In the genomic region with DNA sequence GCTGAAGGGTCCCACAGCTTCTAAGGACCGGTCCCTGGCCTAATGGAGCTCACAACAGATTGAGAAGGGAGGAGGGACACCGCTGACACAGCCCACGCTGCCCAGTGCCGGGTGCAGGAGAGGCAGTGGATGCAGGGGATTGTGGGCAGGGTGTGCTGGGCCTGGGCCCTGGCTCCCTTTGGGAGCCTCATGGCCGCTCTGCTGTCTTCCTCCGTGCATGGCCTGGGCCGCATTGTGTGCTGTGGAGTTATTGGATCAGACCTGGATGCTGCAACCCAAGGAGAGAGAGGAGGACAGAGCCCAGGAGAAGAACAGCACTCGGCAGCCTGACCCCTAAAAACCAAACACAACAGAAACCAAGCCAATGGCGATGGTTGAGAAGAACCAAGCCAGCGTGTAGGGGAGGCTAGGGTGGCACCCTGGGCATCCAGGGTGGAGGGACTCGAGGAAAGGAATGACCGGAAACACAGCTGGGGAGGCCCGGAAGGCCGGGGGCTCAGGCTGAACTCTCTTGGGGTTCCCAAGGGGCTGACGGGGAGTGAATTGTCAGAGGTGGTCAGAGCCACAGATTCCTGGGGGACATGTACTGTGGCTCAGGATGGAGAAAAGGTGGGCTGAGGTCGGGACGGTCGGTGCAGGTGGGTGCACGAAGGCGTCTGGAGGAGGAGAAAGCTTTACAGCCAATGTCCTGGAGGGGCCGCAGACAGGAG, we compare ENCODE assay signal across 1 cellular context.
TF ChIP-seq lines count a peak whose summit lies in the region.

No MANE protein-coding gene starts in this region.

TF ChIP-seq in H1, 55 proteins besides CTCF, POLR2A, EP300 and RAD21:
- TF ChIP-seq, protein P1, sequence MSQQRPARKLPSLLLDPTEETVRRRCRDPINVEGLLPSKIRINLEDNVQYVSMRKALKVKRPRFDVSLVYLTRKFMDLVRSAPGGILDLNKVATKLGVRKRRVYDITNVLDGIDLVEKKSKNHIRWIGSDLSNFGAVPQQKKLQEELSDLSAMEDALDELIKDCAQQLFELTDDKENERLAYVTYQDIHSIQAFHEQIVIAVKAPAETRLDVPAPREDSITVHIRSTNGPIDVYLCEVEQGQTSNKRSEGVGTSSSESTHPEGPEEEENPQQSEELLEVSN (IDR thresholded peaks at IDR 0.05), result no peak
- TF ChIP-seq ATF3 (IDR thresholded peaks at IDR 0.05; ENCODE audit: insufficient read depth, low read depth, low read length), result no peak
- TF ChIP-seq SIX5 (IDR thresholded peaks at IDR 0.05; ENCODE audit: low read depth, low read length), result no peak
- TF ChIP-seq SIN3A (conservative IDR thresholded peaks at IDR 0.05 in 1 of 2, IDR thresholded peaks at IDR 0.05 in 1 of 2; ENCODE audit: low read depth in 1 of 2, low read length in 2 of 2), result no peak
- no peak for TF ChIP-seq ATF2 (IDR thresholded peaks at IDR 0.05; ENCODE audit: low read length)
- no peak for TF ChIP-seq EGR1 (IDR thresholded peaks at IDR 0.05; ENCODE audit: borderline replicate concordance, low read depth, low read length)
- TF ChIP-seq RFX5 (IDR thresholded peaks at IDR 0.05; ENCODE audit: borderline replicate concordance, low read depth, low read length), result no peak
- TF ChIP-seq BRCA1 (IDR thresholded peaks at IDR 0.05; ENCODE audit: low read depth, low read length), result no peak
- no peak for TF ChIP-seq BCL11A (IDR thresholded peaks at IDR 0.05; ENCODE audit: low read depth in 2 of 2, low read length in 2 of 2)
- no peak for TF ChIP-seq TEAD4 (IDR thresholded peaks at IDR 0.05; ENCODE audit: low read depth, low read length)
- TF ChIP-seq SP2 (IDR thresholded peaks at IDR 0.05; ENCODE audit: low read length), result no peak
- TF ChIP-seq TAF7 (optimal IDR thresholded peaks at IDR 0.05; ENCODE audit: borderline replicate concordance, low read depth, low read length), result no peak
- TF ChIP-seq TBP (IDR thresholded peaks at IDR 0.05; ENCODE audit: low read depth, low read length), result no peak
- no peak for TF ChIP-seq JUND (IDR thresholded peaks at IDR 0.05; ENCODE audit: low read length)
- no peak for TF ChIP-seq RNF2 (IDR thresholded peaks at IDR 0.05; ENCODE audit: borderline replicate concordance, low read depth, low read length, missing control alignments, poor library complexity, severe bottlenecking)
- TF ChIP-seq CHD2 (IDR thresholded peaks at IDR 0.05; ENCODE audit: low read length), result no peak
- TF ChIP-seq SAP30 (IDR thresholded peaks at IDR 0.05; ENCODE audit: insufficient read depth, insufficient replicate concordance, low read length), result no peak
- no peak for TF ChIP-seq EZH2 (IDR thresholded peaks at IDR 0.05; ENCODE audit: low read depth, low read length, severe bottlenecking)
